ENCODE assay signal across 13 cellular contexts in the genomic region with DNA sequence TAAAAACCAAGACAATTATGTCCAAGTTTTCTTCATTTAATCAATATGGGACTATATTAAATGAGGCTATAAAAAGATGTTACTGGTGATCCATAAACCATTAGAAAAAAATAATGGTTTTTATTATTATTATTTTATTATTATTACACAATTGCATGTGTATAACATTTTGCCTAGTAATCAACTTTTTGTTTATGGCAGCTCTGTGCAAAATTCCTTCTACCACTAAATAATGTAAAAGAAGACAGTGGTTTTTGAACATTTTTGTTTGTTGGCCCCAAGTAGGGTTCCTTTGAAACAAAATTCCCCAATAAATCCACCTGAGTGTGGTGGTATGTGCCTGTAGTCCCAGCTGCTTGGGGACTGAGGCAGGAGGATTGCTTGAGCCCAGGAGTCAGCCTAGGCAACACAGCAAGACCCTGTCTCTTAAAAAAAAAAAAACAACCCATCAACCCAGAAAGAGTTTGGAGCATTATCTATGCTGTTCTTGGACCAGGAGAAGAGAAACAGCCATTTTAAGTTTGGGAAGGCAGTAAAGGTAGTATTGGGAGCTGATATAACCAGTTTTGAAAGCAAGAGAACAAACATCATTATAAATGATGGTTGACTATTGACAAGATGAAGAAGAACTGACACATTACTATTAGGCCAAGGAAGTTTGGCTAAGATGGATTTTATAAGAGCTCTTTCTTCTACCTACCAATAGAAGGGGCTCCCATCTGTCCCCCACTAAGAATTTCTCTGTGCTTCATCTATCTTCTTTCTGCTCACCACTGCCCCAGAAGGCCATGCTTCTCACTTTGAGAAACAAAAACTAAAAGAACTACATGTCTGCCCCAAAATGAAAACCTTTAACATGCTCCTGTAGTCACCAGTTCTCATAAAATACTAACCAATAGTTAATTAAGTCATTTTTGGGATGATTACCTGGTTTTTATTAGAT. TPM values are rescaled to one million over a fixed set of nuclear protein-coding genes. Genes with fewer than 3 reads are reported as not detected.
DNase-seq lines count a peak whose midpoint lies in the region; ATAC-seq and TF ChIP-seq lines count a peak whose summit lies in the region.
"Had no signal": no experiment of that assay in that cellular context is flagged by ENCODE, and none has a peak within 500 bp of the region (broad histone marks: within the 10 kb centered on the region; RNA-seq: fewer than 3 reads in every experiment).

No MANE protein-coding gene starts in this region.

- peak in 1 of 2 donors; percentile 20 for ATAC-seq in activated T-cell treated with anti-CD3 and anti-CD28 coated beads, Interleukin-2, amount 50 U/mL, for 72 hours (replicated peaks in 1 of 2)
- ATAC-seq in activated naive CD8-positive, alpha-beta T cell treated with anti-CD3 and anti-CD28 coated beads, Interleukin-2, amount 10 ng/mL, durations not matched to agents 7 days and 5 days (ENCODE audit: low read depth), result peak; percentile 48
- ATAC-seq in stimulated activated naive B cell treated with anti-CD40 and anti-IgM and Interleukin-4, amounts not matched to agents 10 μg/mL and 1 μg/mL and 100 μg/mL, for 72 hours (replicated peaks), result peak in 1 of 2 donors; percentile 12
- ATAC-seq: pancreas had no signal

- H3K27me3 Mint-ChIP-seq in activated T-cell treated with anti-CD3 and anti-CD28 coated beads, Interleukin-2, amount 50 U/mL, for 72 hours (ENCODE audit: low read depth), result no peaks in the 10 kb centered on the region
- H3K27me3 Mint-ChIP-seq in activated naive CD8-positive, alpha-beta T cell treated with anti-CD3 and anti-CD28 coated beads, Interleukin-2, amount 10 ng/mL, durations not matched to agents 7 days and 5 days, result no peaks in the 10 kb centered on the region
- no peaks in the 10 kb centered on the region for H3K27me3 Mint-ChIP-seq in stimulated activated naive B cell treated with anti-CD40 and anti-IgM and Interleukin-4, amounts not matched to agents 10 μg/mL and 1 μg/mL and 100 μg/mL, for 72 hours

- H3K4me3 ChIP-seq in HL-60 (replicated peaks; ENCODE audit: insufficient read depth, low read length), result peak overlapping the region; percentile 52
- H3K4me3 ChIP-seq in uterus, result no peak overlapping the region
- H3K4me3 ChIP-seq: BLaER1, pancreas had no signal

- H3K27me3 ChIP-seq in HL-60 (ENCODE audit: insufficient read depth, poor library complexity, severe bottlenecking), result no peaks in the 10 kb centered on the region
- no peaks in the 10 kb centered on the region for H3K27me3 ChIP-seq in uterus
- H3K27me3 ChIP-seq: BLaER1, pancreas had no signal

- no peaks in the 10 kb centered on the region for H3K4me1 ChIP-seq in uterus

- no peak for DNase-seq in activated T-cell treated with anti-CD3 and anti-CD28 coated beads, Interleukin-2, amount 50 U/mL, for 72 hours
- DNase-seq in activated T-cell treated with anti-CD3 and anti-CD28 coated beads for 4 hours (no peak), HL-60 (ENCODE audit: low read depth in 1 of 2, low spot score in 1 of 2) (peak in 1 of 2 experiments; percentile 26), SHP77 (lab: John Stamatoyannopoulos, UW) (no peak), NCI-H82 treated with DMSO at 0.1 percent for 48 hours (lab: John Stamatoyannopoulos, UW; ENCODE audit: unreplicated experiment) (no peak), uterus (no peak)
- no peak for DNase-seq in activated naive CD8-positive, alpha-beta T cell treated with anti-CD3 and anti-CD28 coated beads, Interleukin-2, amount 10 ng/mL, durations not matched to agents 7 days and 5 days
- DNase-seq in stimulated activated naive B cell treated with anti-CD40 and anti-IgM and Interleukin-4, amounts not matched to agents 10 μg/mL and 1 μg/mL and 100 μg/mL, for 72 hours, result no peak
- DNase-seq: activated CD4-positive, alpha-beta T cell treated with anti-CD3 and anti-CD28 coated beads, Interleukin-2, amount 50 U/mL, for 1 hour; NCI-H2081; pancreas; stimulated activated naive CD4-positive, alpha-beta T cell treated with Interleukin-2 at 50 U/mL for 16 hours had no signal

- H3K36me3 Mint-ChIP-seq in activated T-cell treated with anti-CD3 and anti-CD28 coated beads, Interleukin-2, amount 50 U/mL, for 72 hours (ENCODE audit: insufficient read depth in 2 of 2), result peaks cover 6 to 22% of the 10 kb centered on the region in 2 donors
- H3K36me3 Mint-ChIP-seq in activated naive CD8-positive, alpha-beta T cell treated with anti-CD3 and anti-CD28 coated beads, Interleukin-2, amount 10 ng/mL, durations not matched to agents 7 days and 5 days, result peaks cover 10% of the 10 kb centered on the region
- H3K36me3 Mint-ChIP-seq in stimulated activated naive B cell treated with anti-CD40 and anti-IgM and Interleukin-4, amounts not matched to agents 10 μg/mL and 1 μg/mL and 100 μg/mL, for 72 hours, result peaks cover 0 to 2% of the 10 kb centered on the region in 2 donors

- H3K27ac ChIP-seq in HL-60 (replicated peaks) (peak overlapping the region; percentile 84), uterus (no peak overlapping the region)
- H3K27ac ChIP-seq: BLaER1, pancreas had no signal

- no peaks in the 10 kb centered on the region for H3K9me3 Mint-ChIP-seq in activated T-cell treated with anti-CD3 and anti-CD28 coated beads, Interleukin-2, amount 50 U/mL, for 72 hours
- H3K9me3 Mint-ChIP-seq in activated naive CD8-positive, alpha-beta T cell treated with anti-CD3 and anti-CD28 coated beads, Interleukin-2, amount 10 ng/mL, durations not matched to agents 7 days and 5 days, result no peaks in the 10 kb centered on the region
- H3K9me3 Mint-ChIP-seq in stimulated activated naive B cell treated with anti-CD40 and anti-IgM and Interleukin-4, amounts not matched to agents 10 μg/mL and 1 μg/mL and 100 μg/mL, for 72 hours, result no peaks in the 10 kb centered on the region

- H3K36me3 ChIP-seq in uterus, result no peaks in the 10 kb centered on the region
- H3K36me3 ChIP-seq: BLaER1, pancreas had no signal

- H3K4me3 Mint-ChIP-seq in activated T-cell treated with anti-CD3 and anti-CD28 coated beads, Interleukin-2, amount 50 U/mL, for 72 hours, result peak overlapping the region; percentile 88
- H3K4me3 Mint-ChIP-seq in activated naive CD8-positive, alpha-beta T cell treated with anti-CD3 and anti-CD28 coated beads, Interleukin-2, amount 10 ng/mL, durations not matched to agents 7 days and 5 days, result peak overlapping the region; percentile 82
- H3K4me3 Mint-ChIP-seq in stimulated activated naive B cell treated with anti-CD40 and anti-IgM and Interleukin-4, amounts not matched to agents 10 μg/mL and 1 μg/mL and 100 μg/mL, for 72 hours, result peak overlapping the region; percentile 81 to 91

- intact Hi-C loops in uterus (cut with DNase I; ENCODE audit: low total_unique reads), result no loop called here

- no peak for TF ChIP-seq POLR2A in uterus (IDR thresholded peaks at IDR 0.05)

- H3K27ac Mint-ChIP-seq in activated T-cell treated with anti-CD3 and anti-CD28 coated beads, Interleukin-2, amount 50 U/mL, for 72 hours, result peak overlapping the region; percentile 90
- H3K27ac Mint-ChIP-seq in activated naive CD8-positive, alpha-beta T cell treated with anti-CD3 and anti-CD28 coated beads, Interleukin-2, amount 10 ng/mL, durations not matched to agents 7 days and 5 days, result peak overlapping the region; percentile 80
- H3K27ac Mint-ChIP-seq in stimulated activated naive B cell treated with anti-CD40 and anti-IgM and Interleukin-4, amounts not matched to agents 10 μg/mL and 1 μg/mL and 100 μg/mL, for 72 hours, result peak overlapping the region; percentile 94

- POLR2A ChIA-PET in activated naive CD8-positive, alpha-beta T cell treated with anti-CD3 and anti-CD28 coated beads, Interleukin-2, amount 10 ng/mL, durations not matched to agents 7 days and 5 days (lab: Charles Lee), result interaction anchor here (0.7 to 3.5 kb wide), 7 partner anchors 15 to 105 kb away, joined by 3 to 33 read pairs (median 4); no protein-coding TSS in a partner anchor

- H3K9me3 ChIP-seq in uterus, result no peaks in the 10 kb centered on the region
- H3K9me3 ChIP-seq: BLaER1, pancreas had no signal

- peaks cover 45% of the 10 kb centered on the region for H3K4me1 Mint-ChIP-seq in activated T-cell treated with anti-CD3 and anti-CD28 coated beads, Interleukin-2, amount 50 U/mL, for 72 hours (ENCODE audit: low read depth)
- peaks cover 34% of the 10 kb centered on the region for H3K4me1 Mint-ChIP-seq in activated naive CD8-positive, alpha-beta T cell treated with anti-CD3 and anti-CD28 coated beads, Interleukin-2, amount 10 ng/mL, durations not matched to agents 7 days and 5 days
- H3K4me1 Mint-ChIP-seq in stimulated activated naive B cell treated with anti-CD40 and anti-IgM and Interleukin-4, amounts not matched to agents 10 μg/mL and 1 μg/mL and 100 μg/mL, for 72 hours, result peaks cover 7 to 50% of the 10 kb centered on the region in 2 donors

- no peak for TF ChIP-seq CTCF in HL-60 (IDR thresholded peaks at IDR 0.05; ENCODE audit: insufficient read depth, low read length)
- TF ChIP-seq CTCF in uterus (IDR thresholded peaks at IDR 0.05), result no peak

RNA-seq across cellular contexts. Expression of a gene that starts 2.2 kb away (rescaled TPM):
- 10 to 100 TPM; 37.2 to 56.8 TPM for total RNA-seq in activated T-cell treated with anti-CD3 and anti-CD28 coated beads, Interleukin-2, amount 50 U/mL, for 72 hours
- 10 to 100 TPM; 14.0 to 14.9 TPM for total RNA-seq in activated naive CD8-positive, alpha-beta T cell treated with anti-CD3 and anti-CD28 coated beads, Interleukin-2, amount 10 ng/mL, durations not matched to agents 7 days and 5 days
- total RNA-seq in uterus, result under 1 TPM in 2 of 4 donors, not detected in 2; 0.37 to 0.41 TPM

RNA-seq across cellular contexts. Expression of a gene that starts 32.0 kb away (rescaled TPM):
- 10 to 100 TPM; 31.7 to 42.5 TPM for total RNA-seq in activated T-cell treated with anti-CD3 and anti-CD28 coated beads, Interleukin-2, amount 50 U/mL, for 72 hours
- 10 to 100 TPM; 16.4 to 18.3 TPM for total RNA-seq in activated naive CD8-positive, alpha-beta T cell treated with anti-CD3 and anti-CD28 coated beads, Interleukin-2, amount 10 ng/mL, durations not matched to agents 7 days and 5 days
- 10 to 100 TPM; 15.4 to 52.0 (median 33.2) TPM for total RNA-seq in uterus

Comparison
In these comparisons a context has a peak if more than half of its experiments do, and no peak if none do; other contexts are left out.
1. RNA of a gene that starts 2.2 kb away (total RNA-seq): 37.2 to 56.8 TPM in activated T-cell treated with anti-CD3 and anti-CD28 coated beads, Interleukin-2, amount 50 U/mL, for 72 hours and 14.0 to 14.9 TPM in activated naive CD8-positive, alpha-beta T cell treated with anti-CD3 and anti-CD28 coated beads, Interleukin-2, amount 10 ng/mL, durations not matched to agents 7 days and 5 days; 0.37 to 0.41 TPM in uterus; every median in the first group is over 10 times any median in the second.
2. Peak in every context shown above with its lines, with median percentiles within 50 percentile points of each other: H3K27ac Mint-ChIP-seq and H3K4me3 Mint-ChIP-seq.